20 cellular contexts compared by ENCODE assay signal in the genomic region with DNA sequence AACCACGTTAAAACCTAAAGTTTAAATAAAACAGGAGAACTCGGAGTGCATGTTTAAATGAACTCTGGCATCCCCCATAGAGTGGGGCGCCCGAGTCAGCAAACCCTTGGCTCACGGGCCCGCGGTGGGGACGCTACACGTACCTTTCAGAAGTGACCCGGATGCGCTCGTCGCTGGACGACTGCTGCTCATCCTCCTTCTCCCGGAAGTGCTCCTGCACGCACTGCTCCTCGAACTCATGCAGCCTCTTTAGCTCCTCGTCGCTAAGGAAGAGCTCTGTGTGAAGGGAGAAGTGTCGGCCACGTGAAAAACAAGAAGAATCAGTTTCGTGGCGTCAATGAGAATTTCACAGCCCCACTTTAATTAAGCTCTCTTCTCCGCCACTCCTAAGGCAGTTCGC.
"Had no signal": no experiment of that assay in that cellular context is flagged by ENCODE, and none has a peak within 500 bp of the region (broad histone marks: within the 10 kb centered on the region; RNA-seq: fewer than 3 reads in every experiment).

No MANE protein-coding gene starts in this region.

- H3K4me1 ChIP-seq: colonic mucosa, pancreas, psoas muscle, right lobe of liver had no signal

- H3K27me3 Mint-ChIP-seq: stimulated activated memory B cell treated with anti-CD40 and anti-IgM and Interleukin-4, amounts not matched to agents 10 μg/mL and 1 μg/mL and 100 μg/mL, for 72 hours; stimulated activated naive CD8-positive, alpha-beta T cell treated with anti-CD3 and anti-CD28 coated beads, Interleukin-15, Interleukin-2, amounts not matched to agents 100 ng/mL and 50 ng/mL, for 24 hours had no signal

- H3K27ac ChIP-seq: colonic mucosa, foreskin keratinocyte, pancreas, psoas muscle, right lobe of liver had no signal

- H3K4me3 ChIP-seq: colonic mucosa, lung, pancreas, psoas muscle, right lobe of liver, tibial nerve had no signal

- H3K27me3 ChIP-seq: colonic mucosa, foreskin keratinocyte, pancreas, right lobe of liver, tibial nerve had no signal

- DNase-seq: colonic mucosa; dermis blood vessel endothelial cell; erythroblast; foreskin keratinocyte; kidney; left colon; left ventricle myocardium superior; mesendoderm; naive thymus-derived CD4-positive, alpha-beta T cell; nephron progenitor cell; nucleus accumbens; pancreas; psoas muscle; retina; right lobe of liver; stimulated activated CD4-positive, alpha-beta T cell treated with anti-CD3 and anti-CD28 coated beads, Interleukin-4, amount 100 ng/mL, for 24 hours had no signal

- H3K36me3 Mint-ChIP-seq: naive thymus-derived CD4-positive, alpha-beta T cell; stimulated activated memory B cell treated with anti-CD40 and anti-IgM and Interleukin-4, amounts not matched to agents 10 μg/mL and 1 μg/mL and 100 μg/mL, for 72 hours had no signal

- H3K9me3 ChIP-seq: colonic mucosa, pancreas, psoas muscle, right lobe of liver, tibial nerve had no signal

- H3K9me3 Mint-ChIP-seq: nephron progenitor cell; stimulated activated memory B cell treated with anti-CD40 and anti-IgM and Interleukin-4, amounts not matched to agents 10 μg/mL and 1 μg/mL and 100 μg/mL, for 72 hours; stimulated activated naive CD8-positive, alpha-beta T cell treated with anti-CD3 and anti-CD28 coated beads, Interleukin-15, Interleukin-2, amounts not matched to agents 100 ng/mL and 50 ng/mL, for 24 hours had no signal

- H3K27ac Mint-ChIP-seq: naive thymus-derived CD4-positive, alpha-beta T cell; nephron progenitor cell; stimulated activated memory B cell treated with anti-CD40 and anti-IgM and Interleukin-4, amounts not matched to agents 10 μg/mL and 1 μg/mL and 100 μg/mL, for 72 hours; stimulated activated naive CD8-positive, alpha-beta T cell treated with anti-CD3 and anti-CD28 coated beads, Interleukin-15, Interleukin-2, amounts not matched to agents 100 ng/mL and 50 ng/mL, for 24 hours had no signal

- ATAC-seq: foreskin keratinocyte; left colon; left ventricle myocardium superior; naive thymus-derived CD4-positive, alpha-beta T cell; pancreas; psoas muscle; right lobe of liver; stimulated activated memory B cell treated with anti-CD40 and anti-IgM and Interleukin-4, amounts not matched to agents 10 μg/mL and 1 μg/mL and 100 μg/mL, for 72 hours had no signal

- H3K36me3 ChIP-seq: colonic mucosa, pancreas, right lobe of liver, tibial nerve had no signal

- H3K4me3 Mint-ChIP-seq: naive thymus-derived CD4-positive, alpha-beta T cell; nephron progenitor cell; stimulated activated memory B cell treated with anti-CD40 and anti-IgM and Interleukin-4, amounts not matched to agents 10 μg/mL and 1 μg/mL and 100 μg/mL, for 72 hours; stimulated activated naive CD8-positive, alpha-beta T cell treated with anti-CD3 and anti-CD28 coated beads, Interleukin-15, Interleukin-2, amounts not matched to agents 100 ng/mL and 50 ng/mL, for 24 hours had no signal
